In the genomic region with DNA sequence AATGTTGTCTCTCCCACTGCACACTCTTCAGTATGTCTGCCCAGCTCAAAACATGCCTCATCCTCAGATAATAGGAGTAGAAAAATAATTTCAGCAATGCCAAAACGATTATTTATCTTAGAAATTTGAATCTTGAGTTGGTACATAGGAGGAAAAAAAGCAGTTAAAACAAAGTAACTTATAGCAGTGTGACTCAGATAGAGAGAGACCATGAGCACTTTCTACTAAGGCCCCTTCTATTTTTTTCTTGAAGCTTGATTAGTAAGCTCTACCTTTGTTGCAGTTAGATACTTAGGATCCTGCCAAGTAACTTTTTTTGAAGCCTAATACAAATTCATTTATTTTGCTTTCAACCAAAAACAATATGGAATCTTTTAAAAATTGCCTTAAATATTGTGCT, we compare ENCODE assay signal across 28 cellular contexts.
"Had no signal": no experiment of that assay in that cellular context is flagged by ENCODE, and none has a peak within 500 bp of the region (broad histone marks: within the 10 kb centered on the region; RNA-seq: fewer than 3 reads in every experiment).

No MANE protein-coding gene starts in this region.

- H3K36me3 ChIP-seq: left ventricle myocardium inferior, pancreas, prostate gland, stomach, thyroid gland, transverse colon, upper lobe of left lung, vagina had no signal

- H3K9me3 Mint-ChIP-seq: stimulated activated naive B cell treated with anti-CD40 and anti-IgM and Interleukin-4, amounts not matched to agents 10 μg/mL and 1 μg/mL and 100 μg/mL, for 72 hours had no signal

- H3K4me3 ChIP-seq: left ventricle myocardium inferior, lung, pancreas, prostate gland, smooth muscle cell, stomach, testis, thyroid gland, transverse colon, upper lobe of left lung, vagina had no signal

- H3K27me3 ChIP-seq: pancreas, stomach, testis, thyroid gland, transverse colon, upper lobe of left lung, vagina had no signal

- H3K4me2 ChIP-seq: smooth muscle cell had no signal

- H3K36me3 Mint-ChIP-seq: immature natural killer cell; mesothelial cell of epicardium; naive B cell; natural killer cell treated with Interleukin-12 subunit alpha and Interleukin-12 subunit beta and Interleukin-15 and Interleukin-18, amount 100 ng/mL, for 72 hours; stimulated activated naive B cell treated with anti-CD40 and anti-IgM and Interleukin-4, amounts not matched to agents 10 μg/mL and 1 μg/mL and 100 μg/mL, for 72 hours had no signal

- H3K27me3 Mint-ChIP-seq: naive B cell; natural killer cell treated with Interleukin-12 subunit alpha and Interleukin-12 subunit beta and Interleukin-15 and Interleukin-18, amount 100 ng/mL, for 72 hours; stimulated activated naive B cell treated with anti-CD40 and anti-IgM and Interleukin-4, amounts not matched to agents 10 μg/mL and 1 μg/mL and 100 μg/mL, for 72 hours had no signal

- H3K27ac ChIP-seq: left ventricle myocardium inferior, pancreas, prostate gland, stomach, testis, thyroid gland, transverse colon, upper lobe of left lung, vagina had no signal

- H3K27ac Mint-ChIP-seq: immature natural killer cell; mesothelial cell of epicardium; naive B cell; natural killer cell treated with Interleukin-12 subunit alpha and Interleukin-12 subunit beta and Interleukin-15 and Interleukin-18, amount 100 ng/mL, for 72 hours; stimulated activated naive B cell treated with anti-CD40 and anti-IgM and Interleukin-4, amounts not matched to agents 10 μg/mL and 1 μg/mL and 100 μg/mL, for 72 hours had no signal

- H3K4me1 Mint-ChIP-seq: immature natural killer cell; naive B cell; stimulated activated naive B cell treated with anti-CD40 and anti-IgM and Interleukin-4, amounts not matched to agents 10 μg/mL and 1 μg/mL and 100 μg/mL, for 72 hours had no signal

- H3K4me3 Mint-ChIP-seq: immature natural killer cell; mesothelial cell of epicardium; naive B cell; natural killer cell treated with Interleukin-12 subunit alpha and Interleukin-12 subunit beta and Interleukin-15 and Interleukin-18, amount 100 ng/mL, for 72 hours; stimulated activated naive B cell treated with anti-CD40 and anti-IgM and Interleukin-4, amounts not matched to agents 10 μg/mL and 1 μg/mL and 100 μg/mL, for 72 hours had no signal

- H3K4me1 ChIP-seq: left ventricle myocardium inferior, pancreas, prostate gland, stomach, testis, thyroid gland, transverse colon, upper lobe of left lung, vagina had no signal

- H3K9me3 ChIP-seq: left ventricle myocardium inferior, pancreas, prostate gland, stomach, testis, thyroid gland, transverse colon, upper lobe of left lung, vagina had no signal

- ATAC-seq: natural killer cell treated with Interleukin-12 subunit alpha and Interleukin-12 subunit beta and Interleukin-15 and Interleukin-18, amount 100 ng/mL, for 72 hours; pancreas; right cardiac atrium; sciatic nerve; stimulated activated naive B cell treated with anti-CD40 and anti-IgM and Interleukin-4, amounts not matched to agents 10 μg/mL and 1 μg/mL and 100 μg/mL, for 72 hours; stimulated activated naive CD8-positive, alpha-beta T cell treated with anti-CD3 and anti-CD28 coated beads, Interleukin-15, Interleukin-2, amounts not matched to agents 100 U/mL and 50 U/mL, for 24 hours had no signal

- DNase-seq: hypothalamus; immature natural killer cell; islet precursor cell; left ventricle myocardium inferior; mesendoderm; naive B cell; pancreas; posterior cingulate gyrus; retina; right cardiac atrium; stimulated activated CD4-positive, alpha-beta T cell treated with anti-CD3 and anti-CD28 coated beads, Interleukin-1b, Interleukin-23, amount 100 ng/mL, for 48 hours; stimulated activated CD4-positive, alpha-beta T cell treated with anti-CD3 and anti-CD28 coated beads, Interleukin-2, amount 100 ng/mL, for 48 hours; stimulated activated CD4-positive, alpha-beta T cell treated with anti-CD3 and anti-CD28 coated beads, Interleukin-4, amount 100 ng/mL, for 4 hours; stimulated activated CD8-positive, alpha-beta memory T cell treated with anti-CD3 and anti-CD28 coated beads, Interleukin-4, amount 100 ng/mL, for 48 hours; stimulated activated naive B cell treated with anti-CD40 and anti-IgM and Interleukin-4, amounts not matched to agents 10 μg/mL and 1 μg/mL and 100 μg/mL, for 72 hours; stimulated activated naive CD8-positive, alpha-beta T cell treated with anti-CD3 and anti-CD28 coated beads, Interleukin-15, Interleukin-2, amounts not matched to agents 100 U/mL and 50 U/mL, for 24 hours; stomach; testis; thyroid gland; transverse colon; upper lobe of left lung had no signal
